Comparison of ENCODE assay signal across 8 cellular contexts in the genomic region with DNA sequence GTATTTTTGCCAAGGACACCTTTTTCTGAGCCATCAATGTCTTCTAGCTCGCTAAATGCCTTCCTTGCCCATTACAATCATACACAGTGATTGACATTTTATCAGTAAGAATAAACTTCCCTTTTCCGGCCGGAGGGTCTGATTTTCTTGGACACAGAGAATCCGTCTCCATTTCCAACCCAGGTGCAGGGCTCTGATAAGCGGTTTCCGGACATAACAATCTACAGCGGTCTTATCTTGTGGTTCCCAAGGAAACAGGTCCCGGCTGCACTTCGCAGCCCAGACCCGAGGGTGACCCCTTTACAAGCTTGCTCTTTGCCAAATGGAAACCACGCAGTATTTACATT. TPM values are rescaled to one million over a fixed set of nuclear protein-coding genes. Genes with fewer than 3 reads are reported as not detected.
DNase-seq lines count a peak whose midpoint lies in the region; ATAC-seq and TF ChIP-seq lines count a peak whose summit lies in the region.

No MANE protein-coding gene starts in this region.

- DNase-seq in DMS 273 treated with DMSO at 0.1 percent for 48 hours (lab: John Stamatoyannopoulos, UW) (peak; percentile 33), RWPE2 (ENCODE audit: low spot score) (no peak), endodermal cell (no peak), HPDE6-E6E7 (ENCODE audit: extremely low spot score) (no peak), GM10266 (ENCODE audit: extremely low spot score) (no peak), GM19238 (ENCODE audit: insufficient read length, low spot score) (no peak)

- peaks cover 4% of the 10 kb centered on the region; the same call in 1 of the 2 replicates for H3K4me1 ChIP-seq in HEK293 (ENCODE audit: control insufficient read depth, insufficient read depth, low read length)
- peaks cover 3% of the 10 kb centered on the region for H3K4me1 ChIP-seq in RWPE2 (ENCODE audit: insufficient read depth, poor library complexity, severe bottlenecking)
- H3K4me1 ChIP-seq in endodermal cell (ENCODE audit: control insufficient read depth, insufficient read depth, low read length) = no peaks in the 10 kb centered on the region
- peaks cover 0 to 11% of the 10 kb centered on the region in 2 donors for H3K4me1 ChIP-seq in muscle layer of duodenum (ENCODE audit: control insufficient read depth in 1 of 2, insufficient read depth in 2 of 2, low read length in 2 of 2)

- peak overlapping the region; percentile 82 for H3K4me3 ChIP-seq in HEK293 (ENCODE audit: low read depth, low read length)
- H3K4me3 ChIP-seq in RWPE2 (ENCODE audit: severe bottlenecking) = peak overlapping the region; percentile 64
- H3K4me3 ChIP-seq in endodermal cell (ENCODE audit: low read length) = peak overlapping the region; percentile 93
- peak overlapping the region; percentile 85 to 99 for H3K4me3 ChIP-seq in muscle layer of duodenum (ENCODE audit: low read depth in 1 of 2, low read length in 2 of 2)

- 7 to 24% methylated on average over 7 to 11 of the region's 11 CpGs for WGBS in endodermal cell (ENCODE audit: insufficient coverage in 1 of 2, insufficient read length in 1 of 2), 2 experiments

- no peaks in the 10 kb centered on the region for H3K27me3 ChIP-seq in RWPE2 (ENCODE audit: insufficient read depth, poor library complexity, severe bottlenecking)
- H3K27me3 ChIP-seq in endodermal cell (ENCODE audit: control insufficient read depth, insufficient read depth, low read length, poor library complexity, severe bottlenecking) = no peaks in the 10 kb centered on the region
- no peaks in the 10 kb centered on the region for H3K27me3 ChIP-seq in muscle layer of duodenum (ENCODE audit: low read depth, low read length)

- H3K4me1 Mint-ChIP-seq in endodermal cell = peaks cover 11% of the 10 kb centered on the region

- H3K27ac Mint-ChIP-seq in endodermal cell = peak overlapping the region; percentile 98

- H3K36me3 Mint-ChIP-seq in endodermal cell (ENCODE audit: low read depth) = no peaks in the 10 kb centered on the region

- no peaks in the 10 kb centered on the region; a peak in 1 of 3 replicates for H3K36me3 ChIP-seq in HEK293 (ENCODE audit: control insufficient read depth in 2 of 2, insufficient read depth in 1 of 2, low read length in 2 of 2)
- H3K36me3 ChIP-seq in RWPE2 (ENCODE audit: low read depth) = no peaks in the 10 kb centered on the region
- no peaks in the 10 kb centered on the region for H3K36me3 ChIP-seq in endodermal cell (ENCODE audit: control insufficient read depth, insufficient read depth, low read length)
- H3K36me3 ChIP-seq in muscle layer of duodenum (ENCODE audit: control insufficient read depth in 1 of 2, insufficient read depth in 2 of 2, low read length in 2 of 2) = no peaks in the 10 kb centered on the region

- no peaks in the 10 kb centered on the region for H3K27me3 Mint-ChIP-seq in endodermal cell (ENCODE audit: insufficient read depth)

- peak overlapping the region; percentile 94 for H3K9ac ChIP-seq in endodermal cell (ENCODE audit: extremely low read depth, low read length, poor library complexity, severe bottlenecking)

- TF ChIP-seq CTCF in HEK293 (tag by site-specific recombination; IDR thresholded peaks at IDR 0.05) (no peak), RWPE2 (IDR thresholded peaks at IDR 0.05; ENCODE audit: poor library complexity, severe bottlenecking) (no peak), endodermal cell (conservative IDR thresholded peaks at IDR 0.05) (no peak), GM10266 (IDR thresholded peaks at IDR 0.05; ENCODE audit: control insufficient read depth, insufficient read depth, low read depth, missing control alignments) (no peak)

- peaks cover 2% of the 10 kb centered on the region for H3K9me3 Mint-ChIP-seq in endodermal cell

- peak overlapping the region; percentile 98 for H3K4me3 Mint-ChIP-seq in endodermal cell

- ATAC-seq in RWPE2 (ENCODE audit: low read depth) = no peak

- H3K9me3 ChIP-seq in HEK293 (ENCODE audit: control insufficient read depth, insufficient read depth, low read depth, low read length) (no peaks in the 10 kb centered on the region), RWPE2 (ENCODE audit: severe bottlenecking) (no peaks in the 10 kb centered on the region), endodermal cell (ENCODE audit: control insufficient read depth, low read length) (no peaks in the 10 kb centered on the region), muscle layer of duodenum (ENCODE audit: control insufficient read depth in 1 of 2, low read length in 2 of 2) (no peaks in the 10 kb centered on the region)

- POLR2A ChIA-PET in HEK293 (lab: Yijun Ruan, JAX) = interaction anchor here (0.9 to 2.0 kb wide), 29 partner anchors 9 to 784 kb away, joined by 3 to 35 read pairs (median 5); a partner anchor contains a TSS

- peak overlapping the region; percentile 70 for H3K27ac ChIP-seq in HEK293 (ENCODE audit: extremely low read depth, low read depth, low read length)
- peak overlapping the region; percentile 62 for H3K27ac ChIP-seq in RWPE2 (ENCODE audit: poor library complexity, severe bottlenecking)
- no peak overlapping the region for H3K27ac ChIP-seq in endodermal cell (ENCODE audit: low read depth, low read length)
- H3K27ac ChIP-seq in muscle layer of duodenum (ENCODE audit: low read length) = peak overlapping the region; percentile 98

- CTCF ChIA-PET in HEK293 (lab: Yijun Ruan, JAX) = interaction anchor here (0.5 to 4.0 kb wide), 20 partner anchors 12 to 355 kb away, joined by 3 to 20 read pairs (median 4); a partner anchor contains a TSS

TF ChIP-seq in HEK293, 187 proteins besides CTCF, POLR2A, EP300 and RAD21:
- TF ChIP-seq ZNF830 (tag by site-specific recombination; IDR thresholded peaks at IDR 0.05; ENCODE audit: low read depth) = no peak
- 0 out of 2 replicates have a peak, but pooled peaks have one; percentile 5 for TF ChIP-seq IKZF3 (tag by site-specific recombination; IDR thresholded peaks at IDR 0.05)
- TF ChIP-seq ZNF660 (tag by site-specific recombination; IDR thresholded peaks at IDR 0.05) = 0 out of 2 replicates have a peak, but pooled peaks have one; percentile 11
- TF ChIP-seq, protein P1, sequence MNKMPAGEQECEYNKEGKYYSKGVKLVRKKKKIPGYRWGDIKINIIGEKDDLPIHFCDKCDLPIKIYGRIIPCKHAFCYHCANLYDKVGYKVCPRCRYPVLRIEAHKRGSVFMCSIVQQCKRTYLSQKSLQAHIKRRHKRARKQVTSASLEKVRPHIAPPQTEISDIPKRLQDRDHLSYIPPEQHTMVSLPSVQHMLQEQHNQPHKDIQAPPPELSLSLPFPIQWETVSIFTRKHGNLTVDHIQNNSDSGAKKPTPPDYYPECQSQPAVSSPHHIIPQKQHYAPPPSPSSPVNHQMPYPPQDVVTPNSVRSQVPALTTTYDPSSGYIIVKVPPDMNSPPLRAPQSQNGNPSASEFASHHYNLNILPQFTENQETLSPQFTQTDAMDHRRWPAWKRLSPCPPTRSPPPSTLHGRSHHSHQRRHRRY (tag by site-specific recombination; IDR thresholded peaks at IDR 0.05) = no peak
- no peak for TF ChIP-seq ZNF624 (tag by site-specific recombination; IDR thresholded peaks at IDR 0.05)
TF ChIP-seq in HEK293: peak in this region for 2.

RNA-seq across cellular contexts. Expression of a gene that starts 5.1 kb away (rescaled TPM):
- 1 to 10 TPM; 4.6 to 7.1 TPM for total RNA-seq in endodermal cell
- 8.7 TPM for polyA plus RNA-seq in endodermal cell (2013, experiment 1 of 2)
- polyA plus RNA-seq in endodermal cell (2013, experiment 2 of 2) = 9.9 TPM

RNA-seq across cellular contexts. Expression of a gene that starts 27.5 kb away (rescaled TPM):
- 10 to 100 TPM; 13.7 to 17.3 TPM for total RNA-seq in endodermal cell
- polyA plus RNA-seq in endodermal cell (2013, experiment 1 of 2) = 1.2 TPM
- 1.3 TPM for polyA plus RNA-seq in endodermal cell (2013, experiment 2 of 2)

RNA-seq across cellular contexts. Expression of a gene that starts 49.2 kb away (rescaled TPM):
- total RNA-seq in endodermal cell = 1 to 10 TPM; 4.3 to 5.0 TPM
- polyA plus RNA-seq in endodermal cell (2013, experiment 1 of 2) = 4.1 TPM
- 4.2 TPM for polyA plus RNA-seq in endodermal cell (2013, experiment 2 of 2)
